Comparison of ENCODE assay signal across 34 cellular contexts in the genomic region with DNA sequence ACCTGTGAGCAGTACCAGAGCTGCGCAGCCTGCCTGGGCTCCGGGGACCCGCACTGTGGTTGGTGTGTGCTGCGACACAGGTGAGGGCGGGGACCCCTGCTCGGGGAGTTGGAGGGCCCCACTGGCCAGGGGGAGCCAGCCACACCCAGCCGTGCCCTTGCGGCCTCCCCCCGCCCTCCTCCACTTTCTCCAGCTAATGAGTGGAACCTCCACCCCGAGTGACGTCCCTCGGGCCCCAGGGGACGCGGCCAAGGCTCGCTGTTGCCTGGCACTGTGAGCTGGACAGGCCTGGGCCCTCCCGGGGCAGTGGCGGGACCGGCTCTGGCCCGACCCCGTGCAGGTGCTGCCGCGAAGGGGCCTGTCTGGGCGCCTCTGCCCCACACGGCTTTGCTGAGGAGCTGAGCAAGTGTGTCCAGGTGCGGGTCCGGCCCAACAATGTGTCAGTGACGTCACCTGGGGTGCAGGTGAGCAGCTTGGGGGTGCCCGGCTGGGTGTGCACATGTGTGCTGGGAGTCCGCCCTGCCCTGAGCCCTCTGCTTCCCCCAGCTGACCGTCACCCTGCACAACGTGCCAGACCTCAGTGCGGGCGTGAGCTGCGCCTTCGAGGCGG.
"Had no signal": no experiment of that assay in that cellular context is flagged by ENCODE, and none has a peak within 500 bp of the region (broad histone marks: within the 10 kb centered on the region; RNA-seq: fewer than 3 reads in every experiment).

No MANE protein-coding gene starts in this region.

- H3K27ac ChIP-seq: adrenal gland, ascending aorta, body of pancreas, brain microvascular endothelial cell, breast epithelium, cardiac muscle cell had no signal

- H3K27me3 ChIP-seq: adrenal gland, ascending aorta, body of pancreas, brain microvascular endothelial cell, cardiac muscle cell had no signal

- H3K9me3 ChIP-seq: adrenal gland, ascending aorta, body of pancreas had no signal

- ATAC-seq: activated naive CD4-positive, alpha-beta T cell treated with anti-CD3 and anti-CD28 coated beads, Interleukin-2, amount 50 U/mL, for 72 hours; activated naive CD8-positive, alpha-beta T cell treated with anti-CD3 and anti-CD28 coated beads, Interleukin-2, amount 50 U/mL, for 24 hours; activated T-cell treated with anti-CD3 and anti-CD28 coated beads, Interleukin-2, amount 50 U/mL, for 4 hours; activated T-cell treated with anti-CD3 and anti-CD28 coated beads, Interleukin-2, amount 50 U/mL, for 72 hours; activated T-helper 17 cell treated with anti-CD3 and anti-CD28 coated beads, Interleukin-2, amount 50 U/mL, for 72 hours; body of pancreas had no signal

- DNase-seq: activated effector memory CD4-positive, alpha-beta T cell treated with anti-CD3 and anti-CD28 coated beads, Interleukin-2, amount 50 U/mL, for 16 hours; activated effector memory CD4-positive, alpha-beta T cell treated with Interleukin-2 at 50 U/mL for 16 hours; activated gamma-delta T cell; activated gamma-delta T cell treated with Interleukin-2 at 50 U/mL for 16 hours; activated naive CD4-positive, alpha-beta T cell; activated naive CD4-positive, alpha-beta T cell treated with anti-CD3 and anti-CD28 coated beads for 36 hours; activated naive CD4-positive, alpha-beta T cell treated with anti-CD3 and anti-CD28 coated beads, Interleukin-2, amount 10 ng/mL, durations not matched to agents 7 days and 5 days; activated naive CD4-positive, alpha-beta T cell treated with anti-CD3 and anti-CD28 coated beads, Interleukin-2, amount 50 U/mL, for 16 hours; activated naive CD4-positive, alpha-beta T cell treated with Interleukin-2 at 50 U/mL for 16 hours; activated naive CD8-positive, alpha-beta T cell treated with anti-CD3 and anti-CD28 coated beads for 36 hours; activated naive CD8-positive, alpha-beta T cell treated with anti-CD3 and anti-CD28 coated beads, Interleukin-2, amount 10 ng/mL, durations not matched to agents 7 days and 5 days; activated naive CD8-positive, alpha-beta T cell treated with anti-CD3 and anti-CD28 coated beads, Interleukin-2, amount 50 U/mL, for 24 hours; activated T-cell treated with anti-CD3 and anti-CD28 coated beads for 4 hours; activated T-cell treated with anti-CD3 and anti-CD28 coated beads, Interleukin-2, amount 50 U/mL, for 1 hour; activated T-cell treated with anti-CD3 and anti-CD28 coated beads, Interleukin-2, amount 50 U/mL, for 24 hours; activated T-cell treated with anti-CD3 and anti-CD28 coated beads, Interleukin-2, amount 50 U/mL, for 4 hours; activated T-cell treated with anti-CD3 and anti-CD28 coated beads, Interleukin-2, amount 50 U/mL, for 48 hours; activated T-cell treated with anti-CD3 and anti-CD28 coated beads, Interleukin-2, amount 50 U/mL, for 72 hours; adrenal gland; amniotic stem cell; amygdala; anterior cingulate cortex; aorta; body of pancreas; brain microvascular endothelial cell; caudate nucleus; central memory CD4-positive, alpha-beta T cell; cerebellar nuclear complex had no signal

- H3K4me1 ChIP-seq: adrenal gland, ascending aorta, body of pancreas, breast epithelium had no signal

- H3K36me3 ChIP-seq: breast epithelium, cardiac muscle cell had no signal

- FAIRE-seq: bronchial epithelial cell had no signal

- H3K4me3 ChIP-seq: adrenal gland, ascending aorta, body of pancreas, breast epithelium, cardiac muscle cell had no signal
